In the genomic region with DNA sequence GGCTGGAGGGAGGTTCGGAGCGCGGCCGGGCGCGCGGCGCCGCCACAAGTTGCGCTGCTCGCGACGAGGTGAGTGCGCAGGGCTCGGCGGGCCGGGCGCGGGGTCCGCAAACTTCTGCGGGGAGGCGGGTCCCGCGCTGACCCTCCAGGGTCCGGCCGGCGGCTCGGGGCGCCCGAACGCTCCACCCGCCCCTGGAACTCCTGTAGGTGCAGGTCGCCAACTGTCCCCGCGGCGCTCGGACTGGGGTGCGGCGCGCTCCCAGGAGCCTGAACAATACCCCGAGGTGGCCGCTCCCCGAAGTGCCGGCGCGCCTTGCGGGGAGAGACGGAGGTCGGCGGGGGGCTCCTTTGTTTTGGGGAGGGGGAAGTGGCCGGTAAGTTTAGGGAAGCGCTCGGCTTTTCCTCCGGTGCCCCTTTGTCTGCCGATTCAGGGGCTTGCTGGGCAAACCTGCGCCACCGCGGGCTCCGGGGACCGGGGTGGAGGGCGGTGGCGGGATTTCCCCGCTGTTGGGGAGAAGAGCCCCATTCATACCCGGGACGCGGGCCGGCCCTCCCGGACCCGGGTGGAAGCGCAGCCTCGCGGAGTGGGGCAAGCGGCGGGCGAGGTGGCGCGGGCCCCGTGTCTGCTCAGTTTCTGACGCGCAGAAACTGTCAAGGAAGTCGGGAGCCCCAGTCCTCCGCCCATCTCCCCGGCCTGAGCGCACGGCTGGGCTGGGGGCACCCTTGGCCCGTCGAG, we compare ENCODE assay signal across 8 cellular contexts. TPM values are rescaled to one million over a fixed set of nuclear protein-coding genes. Genes with fewer than 3 reads are reported as not detected.
DNase-seq lines count a peak whose midpoint lies in the region; ATAC-seq and TF ChIP-seq lines count a peak whose summit lies in the region.

No MANE protein-coding gene starts in this region.

- ATAC-seq in GM18867 (IDR thresholded peaks at IDR 0.05; ENCODE audit: unreplicated experiment), result peak; percentile 15
- peak; percentile 31 for ATAC-seq in HG03175 (IDR thresholded peaks at IDR 0.05; ENCODE audit: unreplicated experiment)
- ATAC-seq in activated B cell treated with CpG ODN at 0.5 μM for 24 hours (ENCODE audit: low read depth), result peak; percentile 8

- peak; percentile 40 for DNase-seq in activated B cell treated with CpG ODN at 0.5 μM for 24 hours
- DNase-seq in effector CD4-positive, alpha-beta T cell, result peak; percentile 20
- DNase-seq in myocyte (ENCODE audit: low read depth), result peak; percentile 13
- peak; percentile 23 for DNase-seq in transverse colon
- DNase-seq in NCI-H2107 treated with DMSO at 0.1 percent for 48 hours (lab: John Stamatoyannopoulos, UW; ENCODE audit: unreplicated experiment), result no peak
- DNase-seq in NCI-H187 treated with DMSO at 0.1 percent for 48 hours (lab: John Stamatoyannopoulos, UW), result no peak

- TF ChIP-seq CTCF in activated B cell treated with CpG ODN at 0.5 μM for 24 hours (IDR thresholded peaks at IDR 0.05) (no peak), transverse colon (IDR thresholded peaks at IDR 0.05) (peak in 1 of 5 experiments; percentile 16)

- WGBS in transverse colon (ENCODE audit: low coverage in 1 of 2), 2 donors, result 19% methylated on average over 69 of the region's 87 CpGs; no CpG with 5 or more reads in 1 of the 2 donors

- peak overlapping the region; percentile 56 to 81 (median 66) for H3K4me3 ChIP-seq in transverse colon

- intact Hi-C loops in activated B cell treated with CpG ODN at 0.5 μM for 24 hours (cut with micrococcal nuclease) (loop anchor here (1.0 to 5.0 kb wide), 2 partner anchors 35 to 147 kb away; no protein-coding TSS in a partner anchor), transverse colon (cut with DNase I; ENCODE audit: low total_unique reads) (no loop called here)

- CTCF ChIA-PET in activated B cell treated with CpG ODN at 0.5 μM for 24 hours (lab: Charles Lee), result no interaction called here

- H3K27me3 Mint-ChIP-seq in activated B cell treated with CpG ODN at 0.5 μM for 24 hours, result no peaks in the 10 kb centered on the region

- no peaks in the 10 kb centered on the region for H3K9me3 Mint-ChIP-seq in activated B cell treated with CpG ODN at 0.5 μM for 24 hours

- peaks cover 49% of the 10 kb centered on the region for H3K4me1 Mint-ChIP-seq in activated B cell treated with CpG ODN at 0.5 μM for 24 hours

- H3K27ac Mint-ChIP-seq in activated B cell treated with CpG ODN at 0.5 μM for 24 hours, result no peak overlapping the region

- peak overlapping the region; percentile 78 for H3K4me3 Mint-ChIP-seq in activated B cell treated with CpG ODN at 0.5 μM for 24 hours

- peak overlapping the region; percentile 77 to 86 (median 84) for H3K27ac ChIP-seq in transverse colon

- peaks cover 10% of the 10 kb centered on the region for H3K36me3 Mint-ChIP-seq in activated B cell treated with CpG ODN at 0.5 μM for 24 hours (ENCODE audit: low read depth)

- no peaks in the 10 kb centered on the region for H3K27me3 ChIP-seq in transverse colon

- peaks cover 0 to 35% (median 15%) of the 10 kb centered on the region in 4 donors for H3K4me1 ChIP-seq in transverse colon

- no peaks in the 10 kb centered on the region for H3K36me3 ChIP-seq in transverse colon

- no peak for TF ChIP-seq EP300 in transverse colon (IDR thresholded peaks at IDR 0.05; ENCODE audit: low read depth)

- in situ Hi-C loops in transverse colon (cut with MboI; ENCODE audit: low pct_ligation_motif_present in 1 of 4, low pct_unique_long_range_greater_than_20kb in 1 of 4, low sequenced_read_pairs in 3 of 4), result loop anchor here in 2 of 4 donors (10.0 to 25.0 kb wide), 3 partner anchors 121 to 222 kb away; no protein-coding TSS in a partner anchor

- POLR2A ChIA-PET in activated B cell treated with CpG ODN at 0.5 μM for 24 hours (lab: Charles Lee), result interaction anchor here (0.6 kb wide), 1 partner anchor 124 kb away, joined by 4 read pairs; no protein-coding TSS in a partner anchor

- no peaks in the 10 kb centered on the region for H3K9me3 ChIP-seq in transverse colon

- TF ChIP-seq POLR2A in transverse colon (IDR thresholded peaks at IDR 0.05), result no peak

RNA-seq across cellular contexts. Expression of a gene that starts 0.7 kb away (rescaled TPM):
- total RNA-seq in activated B cell treated with CpG ODN at 0.5 μM for 24 hours (37.6 and 38.5 TPM in 2 replicates), myocyte (6.0 and 11.4 TPM in 2 replicates), transverse colon (10 to 100 TPM in 3 of 4 donors, 1 to 10 TPM in 1; 3.4 to 16.8 (median 13.0) TPM)
- 5.9 TPM for polyA plus RNA-seq in myocyte (2012)

Comparison
In these comparisons a context has a peak if more than half of its experiments do, and no peak if none do; other contexts are left out.
1. DNase-seq: peak in activated B cell treated with CpG ODN at 0.5 μM for 24 hours (single experiment), effector CD4-positive, alpha-beta T cell (single experiment), myocyte (single experiment) and transverse colon (single experiment); none in NCI-H2107 treated with DMSO at 0.1 percent for 48 hours (single experiment) and NCI-H187 treated with DMSO at 0.1 percent for 48 hours (single experiment).
2. Peak in every context shown above with its lines, with median percentiles within 50 percentile points of each other: ATAC-seq.